1 cellular context compared by ENCODE assay signal in the genomic region with DNA sequence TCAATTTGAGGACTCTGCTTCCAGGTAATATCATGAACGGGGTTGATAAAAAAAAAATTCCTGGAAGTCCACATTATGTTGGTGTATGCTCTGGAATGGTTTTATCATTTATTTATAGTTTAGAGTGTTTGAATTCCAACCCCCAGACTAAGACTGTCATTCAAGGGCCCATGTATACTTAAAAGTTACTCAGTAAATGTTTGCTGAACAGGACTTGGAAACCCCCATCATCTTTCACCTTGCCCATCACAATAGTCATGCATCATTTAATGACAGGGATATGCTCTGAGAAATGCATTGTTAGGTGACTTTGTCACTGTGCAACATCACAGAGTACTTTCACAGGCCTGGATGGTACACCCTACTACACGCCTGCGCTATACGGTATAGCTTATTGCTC.
TF ChIP-seq lines count a peak whose summit lies in the region.

No MANE protein-coding gene starts in this region.

TF ChIP-seq in HepG2, 621 proteins besides CTCF, POLR2A, EP300 and RAD21 (continued from another document):
- TF ChIP-seq ZFP1 (CRISPR knock-in tag; IDR thresholded peaks at IDR 0.05) (no peak), ZFP37 (CRISPR knock-in tag; IDR thresholded peaks at IDR 0.05; ENCODE audit: borderline replicate concordance) (no peak), TRIM24 (CRISPR knock-in tag; IDR thresholded peaks at IDR 0.05) (no peak), ZNF644 (CRISPR knock-in tag; IDR thresholded peaks at IDR 0.05; ENCODE audit: low read depth) (no peak), CREM (IDR thresholded peaks at IDR 0.05) (no peak), CREM (CRISPR knock-in tag; IDR thresholded peaks at IDR 0.05) (no peak), ZNF543 (CRISPR knock-in tag; IDR thresholded peaks at IDR 0.05) (no peak), ZFY (CRISPR knock-in tag; IDR thresholded peaks at IDR 0.05) (no peak), NR2F2 (IDR thresholded peaks at IDR 0.05; ENCODE audit: borderline replicate concordance, low read depth) (no peak)
- TF ChIP-seq, protein P1, sequence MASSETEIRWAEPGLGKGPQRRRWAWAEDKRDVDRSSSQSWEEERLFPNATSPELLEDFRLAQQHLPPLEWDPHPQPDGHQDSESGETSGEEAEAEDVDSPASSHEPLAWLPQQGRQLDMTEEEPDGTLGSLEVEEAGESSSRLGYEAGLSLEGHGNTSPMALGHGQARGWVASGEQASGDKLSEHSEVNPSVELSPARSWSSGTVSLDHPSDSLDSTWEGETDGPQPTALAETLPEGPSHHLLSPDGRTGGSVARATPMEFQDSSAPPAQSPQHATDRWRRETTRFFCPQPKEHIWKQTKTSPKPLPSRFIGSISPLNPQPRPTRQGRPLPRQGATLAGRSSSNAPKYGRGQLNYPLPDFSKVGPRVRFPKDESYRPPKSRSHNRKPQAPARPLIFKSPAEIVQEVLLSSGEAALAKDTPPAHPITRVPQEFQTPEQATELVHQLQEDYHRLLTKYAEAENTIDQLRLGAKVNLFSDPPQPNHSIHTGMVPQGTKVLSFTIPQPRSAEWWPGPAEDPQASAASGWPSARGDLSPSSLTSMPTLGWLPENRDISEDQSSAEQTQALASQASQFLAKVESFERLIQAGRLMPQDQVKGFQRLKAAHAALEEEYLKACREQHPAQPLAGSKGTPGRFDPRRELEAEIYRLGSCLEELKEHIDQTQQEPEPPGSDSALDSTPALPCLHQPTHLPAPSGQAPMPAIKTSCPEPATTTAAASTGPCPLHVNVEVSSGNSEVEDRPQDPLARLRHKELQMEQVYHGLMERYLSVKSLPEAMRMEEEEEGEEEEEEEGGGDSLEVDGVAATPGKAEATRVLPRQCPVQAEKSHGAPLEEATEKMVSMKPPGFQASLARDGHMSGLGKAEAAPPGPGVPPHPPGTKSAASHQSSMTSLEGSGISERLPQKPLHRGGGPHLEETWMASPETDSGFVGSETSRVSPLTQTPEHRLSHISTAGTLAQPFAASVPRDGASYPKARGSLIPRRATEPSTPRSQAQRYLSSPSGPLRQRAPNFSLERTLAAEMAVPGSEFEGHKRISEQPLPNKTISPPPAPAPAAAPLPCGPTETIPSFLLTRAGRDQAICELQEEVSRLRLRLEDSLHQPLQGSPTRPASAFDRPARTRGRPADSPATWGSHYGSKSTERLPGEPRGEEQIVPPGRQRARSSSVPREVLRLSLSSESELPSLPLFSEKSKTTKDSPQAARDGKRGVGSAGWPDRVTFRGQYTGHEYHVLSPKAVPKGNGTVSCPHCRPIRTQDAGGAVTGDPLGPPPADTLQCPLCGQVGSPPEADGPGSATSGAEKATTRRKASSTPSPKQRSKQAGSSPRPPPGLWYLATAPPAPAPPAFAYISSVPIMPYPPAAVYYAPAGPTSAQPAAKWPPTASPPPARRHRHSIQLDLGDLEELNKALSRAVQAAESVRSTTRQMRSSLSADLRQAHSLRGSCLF (CRISPR knock-in tag; IDR thresholded peaks at IDR 0.05; ENCODE audit: borderline replicate concordance): no peak
- TF ChIP-seq, protein P2, sequence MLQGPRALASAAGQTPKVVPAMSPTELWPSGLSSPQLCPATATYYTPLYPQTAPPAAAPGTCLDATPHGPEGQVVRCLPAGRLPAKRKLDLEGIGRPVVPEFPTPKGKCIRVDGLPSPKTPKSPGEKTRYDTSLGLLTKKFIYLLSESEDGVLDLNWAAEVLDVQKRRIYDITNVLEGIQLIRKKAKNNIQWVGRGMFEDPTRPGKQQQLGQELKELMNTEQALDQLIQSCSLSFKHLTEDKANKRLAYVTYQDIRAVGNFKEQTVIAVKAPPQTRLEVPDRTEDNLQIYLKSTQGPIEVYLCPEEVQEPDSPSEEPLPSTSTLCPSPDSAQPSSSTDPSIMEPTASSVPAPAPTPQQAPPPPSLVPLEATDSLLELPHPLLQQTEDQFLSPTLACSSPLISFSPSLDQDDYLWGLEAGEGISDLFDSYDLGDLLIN (CRISPR knock-in tag; IDR thresholded peaks at IDR 0.05; ENCODE audit: borderline replicate concordance): no peak
- TF ChIP-seq, protein P3, sequence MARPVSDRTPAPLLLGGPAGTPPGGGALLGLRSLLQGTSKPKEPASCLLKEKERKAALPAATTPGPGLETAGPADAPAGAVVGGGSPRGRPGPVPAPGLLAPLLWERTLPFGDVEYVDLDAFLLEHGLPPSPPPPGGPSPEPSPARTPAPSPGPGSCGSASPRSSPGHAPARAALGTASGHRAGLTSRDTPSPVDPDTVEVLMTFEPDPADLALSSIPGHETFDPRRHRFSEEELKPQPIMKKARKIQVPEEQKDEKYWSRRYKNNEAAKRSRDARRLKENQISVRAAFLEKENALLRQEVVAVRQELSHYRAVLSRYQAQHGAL (CRISPR knock-in tag; IDR thresholded peaks at IDR 0.05; ENCODE audit: not compliant biosample characterization): no peak
